21 cellular contexts compared by ENCODE assay signal in the genomic region with DNA sequence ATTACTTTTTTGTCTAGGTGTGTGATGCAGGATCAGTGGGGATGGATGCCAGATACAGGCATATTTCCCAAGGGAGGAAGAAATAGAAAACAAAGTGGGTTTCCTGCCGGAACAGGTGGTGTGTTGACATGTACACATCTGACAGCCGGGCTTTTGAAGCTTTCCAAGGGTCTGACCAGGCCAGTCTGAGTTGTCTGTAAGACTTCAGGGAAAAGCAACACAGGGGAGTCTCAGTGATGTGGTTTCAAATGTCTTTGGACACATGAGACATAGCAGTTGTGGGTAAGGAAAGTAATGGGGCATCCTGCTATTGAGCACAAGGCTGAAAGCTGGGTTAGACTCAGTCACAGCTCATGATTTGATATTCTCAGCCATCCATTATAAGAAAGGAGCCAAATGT.
A peak's percentile ranks its signal among the peaks of the same experiment; 100 is the strongest.
DNase-seq lines count a peak whose midpoint lies in the region; ATAC-seq and TF ChIP-seq lines count a peak whose summit lies in the region.
"Had no signal": no experiment of that assay in that cellular context is flagged by ENCODE, and none has a peak within 500 bp of the region (broad histone marks: within the 10 kb centered on the region; RNA-seq: fewer than 3 reads in every experiment).

No MANE protein-coding gene starts in this region.

- TF ChIP-seq CTCF in DND-41 (IDR thresholded peaks at IDR 0.05; ENCODE audit: borderline replicate concordance, extremely low read depth, low read length, poor library complexity, severe bottlenecking) (no peak), nephron progenitor cell (IDR thresholded peaks at IDR 0.05) (no peak)

- H3K4me2 ChIP-seq in BLaER1 (peak overlapping the region; percentile 21), DND-41 (ENCODE audit: insufficient read depth, low read length) (no peak overlapping the region)
- H3K4me2 ChIP-seq: GM23338 had no signal

- H3K36me3 ChIP-seq in BLaER1 (no peaks in the 10 kb centered on the region), DND-41 (ENCODE audit: insufficient read depth, low read length) (no peaks in the 10 kb centered on the region)
- H3K36me3 ChIP-seq: Peyer's patch had no signal

- H3K4me1 ChIP-seq in BLaER1 (peaks cover 11% of the 10 kb centered on the region), DND-41 (ENCODE audit: insufficient read depth, low read length) (no peaks in the 10 kb centered on the region)
- H3K4me1 ChIP-seq: Peyer's patch had no signal

- H3K27ac ChIP-seq in BLaER1, result no peak overlapping the region
- H3K27ac ChIP-seq in DND-41 (ENCODE audit: low read length), result no peak overlapping the region
- H3K27ac ChIP-seq: Peyer's patch had no signal

- ATAC-seq in DND-41 (ENCODE audit: insufficient read depth, low read depth), result peak; percentile 37; the same call in 1 of the 3 replicates
- no peak for ATAC-seq in HG03025 (IDR thresholded peaks at IDR 0.05; ENCODE audit: low FRiP score, unreplicated experiment)
- ATAC-seq: GM23338 had no signal

- no peak overlapping the region for H3K9ac ChIP-seq in BLaER1
- no peak overlapping the region for H3K9ac ChIP-seq in DND-41 (ENCODE audit: low read depth, low read length)

- H3K27me3 ChIP-seq in BLaER1 (no peaks in the 10 kb centered on the region), DND-41 (ENCODE audit: insufficient read depth, low read length, poor library complexity) (no peaks in the 10 kb centered on the region)
- H3K27me3 ChIP-seq: Peyer's patch had no signal

- no peaks in the 10 kb centered on the region for H3K79me2 ChIP-seq in DND-41 (ENCODE audit: insufficient read depth, low read length)

- no peaks in the 10 kb centered on the region for H3K27me3 Mint-ChIP-seq in nephron progenitor cell (ENCODE audit: low read depth, poor library complexity)

- no peak overlapping the region for H3K27ac Mint-ChIP-seq in nephron progenitor cell
- H3K27ac Mint-ChIP-seq: CD14-positive monocyte, GM23338 had no signal

- H3K4me3 Mint-ChIP-seq in nephron progenitor cell, result peak overlapping the region; percentile 2
- H3K4me3 Mint-ChIP-seq: CD14-positive monocyte, GM23338 had no signal

- H3K9me3 ChIP-seq in BLaER1 (peaks cover 13% of the 10 kb centered on the region; the same call in 1 of the 2 replicates), DND-41 (ENCODE audit: insufficient read depth, low read length, severe bottlenecking) (peaks cover 4% of the 10 kb centered on the region)
- H3K9me3 ChIP-seq: Peyer's patch had no signal

- peaks cover 9% of the 10 kb centered on the region for H3K36me3 Mint-ChIP-seq in nephron progenitor cell (ENCODE audit: low read depth)
- H3K36me3 Mint-ChIP-seq: CD14-positive monocyte had no signal

- peaks cover 17% of the 10 kb centered on the region for H3K4me1 Mint-ChIP-seq in nephron progenitor cell
- H3K4me1 Mint-ChIP-seq: CD14-positive monocyte had no signal

- no peak overlapping the region for H2AFZ ChIP-seq in DND-41 (ENCODE audit: low read depth, low read length)
- H2AFZ ChIP-seq: GM23338 had no signal

- H3K4me3 ChIP-seq in BLaER1 (no peak overlapping the region), DND-41 (ENCODE audit: low read depth in 1 of 2, low read length in 2 of 2) (no peak overlapping the region)
- H3K4me3 ChIP-seq: GM23338, Peyer's patch had no signal

- H3K9me3 Mint-ChIP-seq in nephron progenitor cell, result peaks cover 31% of the 10 kb centered on the region

- H4K20me1 ChIP-seq in BLaER1 (no peaks in the 10 kb centered on the region), DND-41 (ENCODE audit: insufficient read depth, low read length) (no peaks in the 10 kb centered on the region)

- DNase-seq in DND-41 (no peak), SK-N-DZ (ENCODE audit: low spot score) (peak; percentile 78), nephron progenitor cell (no peak), amygdala (lab: John Stamatoyannopoulos, UW) (no peak), cortex of kidney (lab: John Stamatoyannopoulos, UW) (no peak), KG1 (lab: John Stamatoyannopoulos, UW) (no peak)
- DNase-seq: AML-193, HCEC 1CT, KBM-7, MV-4-11, NCI-H1105 treated with DMSO at 0.1 percent for 48 hours, NCI-H2029 treated with DMSO at 0.1 percent for 48 hours, NCI-H226, NCI-H510A treated with DMSO at 0.1 percent for 48 hours, NCI-H774, Peyer's patch, T-helper 1 cell had no signal
